ENCODE assay signal across 8 cellular contexts in the genomic region with DNA sequence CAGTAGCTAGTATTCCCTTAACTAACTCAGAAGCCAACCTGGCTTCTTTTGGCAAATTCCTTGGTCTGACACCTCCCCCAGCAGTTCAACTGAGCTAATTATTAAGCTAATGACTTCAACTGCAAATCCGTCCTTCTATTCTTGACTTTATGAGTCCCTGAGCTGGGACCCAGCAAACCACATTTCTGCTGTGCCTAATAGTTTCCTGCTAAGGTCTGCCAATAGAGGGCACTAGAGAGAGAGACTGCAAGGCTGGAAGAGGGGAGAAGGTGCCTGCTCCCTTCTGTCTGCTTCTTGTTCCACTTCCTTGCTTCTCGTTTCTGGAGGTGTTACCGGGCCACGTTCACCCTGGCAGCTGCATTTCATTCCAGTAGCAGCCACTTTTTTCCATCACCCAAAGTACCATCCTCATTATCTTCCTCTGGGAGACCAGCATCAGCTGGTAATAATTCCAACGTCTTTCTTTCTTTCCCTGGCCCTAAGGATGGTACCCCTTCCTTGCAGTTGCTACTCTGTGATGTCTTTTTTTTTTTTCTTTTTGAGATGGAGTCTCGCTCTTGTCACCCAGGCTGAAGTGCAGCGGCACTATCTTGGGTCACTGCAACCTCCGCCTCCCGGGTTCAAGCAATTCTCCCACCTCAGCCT.
DNase-seq lines count a peak whose midpoint lies in the region; ATAC-seq and TF ChIP-seq lines count a peak whose summit lies in the region.

No MANE protein-coding gene starts in this region.

- no peaks in the 10 kb centered on the region for H3K9me3 ChIP-seq in thoracic aorta

- ATAC-seq in HG03342 (IDR thresholded peaks at IDR 0.05; ENCODE audit: unreplicated experiment) = peak; percentile 77
- no peak for ATAC-seq in thoracic aorta (ENCODE audit: insufficient number of reproducible peaks, low FRiP score, low read depth)

- no peaks in the 10 kb centered on the region for H3K27me3 ChIP-seq in thoracic aorta (replicated peaks; ENCODE audit: insufficient read depth)

- H3K27ac ChIP-seq in thoracic aorta = peak overlapping the region in 1 of 2 donors; percentile 5

- no peak overlapping the region for H3K4me3 ChIP-seq in thoracic aorta

- no peaks in the 10 kb centered on the region for H3K36me3 ChIP-seq in thoracic aorta

- DNase-seq in A172 (ENCODE audit: low spot score) (peak; percentile 72), ELR (ENCODE audit: low read depth) (peak; percentile 66), NCI-H82 treated with DMSO at 0.1 percent for 48 hours (lab: John Stamatoyannopoulos, UW; ENCODE audit: unreplicated experiment) (peak; percentile 89), T47D (ENCODE audit: low read depth in 1 of 2, low spot score in 1 of 2) (peak; percentile 18 to 85), iris pigment epithelial cell (ENCODE audit: low read depth) (peak; percentile 68), thoracic aorta (ENCODE audit: low spot score) (no peak)
- no peak for DNase-seq in effector CD8-positive, alpha-beta T cell (lab: John Stamatoyannopoulos, UW)

- in situ Hi-C loops in T47D (cut with HindIII; ENCODE audit: low pct_unique_long_range_greater_than_20kb, low sequenced_read_pairs) = no loop called here

- TF ChIP-seq CTCF in thoracic aorta (IDR thresholded peaks at IDR 0.05) = peak; percentile 61

- peaks cover 15 to 35% of the 10 kb centered on the region in 2 donors for H3K4me1 ChIP-seq in thoracic aorta (ENCODE audit: control insufficient read depth in 1 of 2, low read depth in 2 of 2)

Comparison
In these comparisons a context has a peak if more than half of its experiments do, and no peak if none do; other contexts are left out.
1. DNase-seq: peak in A172 (single experiment), ELR (single experiment), NCI-H82 treated with DMSO at 0.1 percent for 48 hours (single experiment), T47D (2 of 2) and iris pigment epithelial cell (single experiment); none in thoracic aorta (single experiment) and effector CD8-positive, alpha-beta T cell (single experiment).